Comparison of ENCODE assay signal across 34 cellular contexts in the genomic region with DNA sequence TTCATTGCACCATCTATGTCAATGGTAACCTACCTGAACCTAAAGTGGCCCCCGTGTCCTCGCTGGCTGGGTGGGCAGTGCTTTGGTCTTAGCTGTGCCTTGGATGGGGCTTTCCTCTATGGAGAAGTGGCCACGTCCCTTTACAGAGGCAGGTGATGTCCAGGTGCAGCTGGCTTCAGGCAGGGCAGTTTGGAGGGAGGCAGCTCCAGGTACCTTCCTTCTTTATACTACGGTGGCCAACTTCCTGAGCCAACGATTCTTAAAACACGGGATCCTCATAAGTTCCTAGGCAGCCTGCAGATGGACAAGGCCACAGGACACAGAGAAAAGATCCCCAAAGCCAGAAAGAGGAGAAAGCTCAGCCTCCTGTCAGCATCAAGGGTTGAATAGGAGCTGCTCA.
"Had no signal": no experiment of that assay in that cellular context is flagged by ENCODE, and none has a peak within 500 bp of the region (broad histone marks: within the 10 kb centered on the region; RNA-seq: fewer than 3 reads in every experiment).

No MANE protein-coding gene starts in this region.

- H3K27ac ChIP-seq: adrenal gland, body of pancreas, brain microvascular endothelial cell, breast epithelium, VCaP had no signal

- H3K36me3 Mint-ChIP-seq: activated CD4-positive, alpha-beta memory T cell treated with anti-CD3 and anti-CD28 coated beads for 36 hours; activated naive CD4-positive, alpha-beta T cell treated with anti-CD3 and anti-CD28 coated beads, Interleukin-2, amount 50 U/mL, for 72 hours; activated naive CD8-positive, alpha-beta T cell treated with anti-CD3 and anti-CD28 coated beads for 36 hours had no signal

- H3K4me1 ChIP-seq: adrenal gland, breast epithelium had no signal

- DNase-seq: activated B cell treated with CpG ODN at 0.5 μM for 24 hours; activated CD4-positive, alpha-beta memory T cell treated with anti-CD3 and anti-CD28 coated beads for 36 hours; activated CD4-positive, alpha-beta T cell treated with anti-CD3 and anti-CD28 coated beads for 48 hours; activated CD4-positive, alpha-beta T cell treated with anti-CD3 and anti-CD28 coated beads, Interleukin-2, amount 50 U/mL, for 1 hour; activated CD4-positive, alpha-beta T cell treated with anti-CD3 and anti-CD28 coated beads, Interleukin-2, amount 50 U/mL, for 4 hours; activated CD4-positive, CD25-positive, alpha-beta regulatory T cell treated with anti-CD3 and anti-CD28 coated beads, Interleukin-2, amount 50 U/mL, for 72 hours; activated CD8-positive, alpha-beta memory T cell treated with anti-CD3 and anti-CD28 coated beads, Interleukin-2, amount 50 U/mL, for 4 hours; activated CD8-positive, alpha-beta T cell treated with anti-CD3 and anti-CD28 coated beads for 36 hours; activated effector memory CD4-positive, alpha-beta T cell treated with anti-CD3 and anti-CD28 coated beads, Interleukin-2, amount 50 U/mL, for 16 hours; activated gamma-delta T cell treated with Interleukin-2 at 50 U/mL for 16 hours; activated naive CD4-positive, alpha-beta T cell; activated naive CD4-positive, alpha-beta T cell treated with anti-CD3 and anti-CD28 coated beads for 36 hours; activated naive CD4-positive, alpha-beta T cell treated with anti-CD3 and anti-CD28 coated beads, Interleukin-2, amount 50 U/mL, for 16 hours; activated naive CD8-positive, alpha-beta T cell treated with anti-CD3 and anti-CD28 coated beads for 36 hours; activated T-cell treated with anti-CD3 and anti-CD28 coated beads for 4 hours; activated T-cell treated with anti-CD3 and anti-CD28 coated beads, Interleukin-2, amount 50 U/mL, for 1 hour; activated T-cell treated with anti-CD3 and anti-CD28 coated beads, Interleukin-2, amount 50 U/mL, for 4 hours; activated T-cell treated with anti-CD3 and anti-CD28 coated beads, Interleukin-2, amount 50 U/mL, for 72 hours; adrenal gland; amniotic stem cell; aorta; body of pancreas; brain microvascular endothelial cell; central memory CD4-positive, alpha-beta T cell; T-helper 1 cell; T-helper 2 cell; T-helper 9 cell had no signal

- H3K4me3 ChIP-seq: adrenal gland, body of pancreas, breast epithelium had no signal

- H3K27ac Mint-ChIP-seq: activated B cell treated with CpG ODN at 0.5 μM for 24 hours; activated CD4-positive, alpha-beta memory T cell treated with anti-CD3 and anti-CD28 coated beads for 36 hours; activated CD8-positive, alpha-beta T cell treated with anti-CD3 and anti-CD28 coated beads for 36 hours; activated naive CD4-positive, alpha-beta T cell treated with anti-CD3 and anti-CD28 coated beads for 36 hours; activated naive CD4-positive, alpha-beta T cell treated with anti-CD3 and anti-CD28 coated beads, Interleukin-2, amount 50 U/mL, for 72 hours; activated naive CD8-positive, alpha-beta T cell treated with anti-CD3 and anti-CD28 coated beads for 36 hours; activated T-cell treated with anti-CD3 and anti-CD28 coated beads, Interleukin-2, amount 50 U/mL, for 72 hours; activated T-helper 1 cell treated with anti-CD3 and anti-CD28 coated beads, Interleukin-12 subunit alpha, Interleukin-12 subunit beta, Interleukin-2, Interleukin-4 antibody, amounts not matched to agents 30 ng/mL and 10 ng/mL and 1 ng/mL, durations not matched to agents 14 hours and 24 hours and 36 hours; activated T-helper 17 cell treated with anti-CD3 and anti-CD28 coated beads, Interleukin-2, amount 50 U/mL, for 72 hours; T-helper 1 cell treated with Interleukin-12 subunit alpha and Interleukin-12 subunit beta and Interleukin-4 antibody, amounts not matched to agents 30 μg/mL and 1 μg/mL, for 36 hours; T-helper 2 cell treated with Interferon-gamma antibody and Interleukin-4, amounts not matched to agents 5 μg/mL and 100 μg/mL, for 36 hours had no signal

- H3K27me3 Mint-ChIP-seq: activated naive CD8-positive, alpha-beta T cell treated with anti-CD3 and anti-CD28 coated beads for 36 hours; activated T-helper 17 cell treated with anti-CD3 and anti-CD28 coated beads, Interleukin-2, amount 50 U/mL, for 72 hours had no signal

- H3K36me3 ChIP-seq: adrenal gland, brain microvascular endothelial cell, breast epithelium had no signal

- ATAC-seq: activated CD8-positive, alpha-beta T cell treated with anti-CD3 and anti-CD28 coated beads for 36 hours; activated naive CD4-positive, alpha-beta T cell treated with anti-CD3 and anti-CD28 coated beads, Interleukin-2, amount 50 U/mL, for 72 hours; activated T-cell treated with anti-CD3 and anti-CD28 coated beads, Interleukin-2, amount 50 U/mL, for 4 hours; activated T-cell treated with anti-CD3 and anti-CD28 coated beads, Interleukin-2, amount 50 U/mL, for 72 hours; activated T-helper 17 cell treated with anti-CD3 and anti-CD28 coated beads, Interleukin-2, amount 50 U/mL, for 72 hours; body of pancreas had no signal

- H3K9me3 ChIP-seq: adrenal gland, body of pancreas, breast epithelium had no signal

- H3K4me1 Mint-ChIP-seq: activated B cell treated with CpG ODN at 0.5 μM for 24 hours; activated naive CD8-positive, alpha-beta T cell treated with anti-CD3 and anti-CD28 coated beads for 36 hours; activated T-helper 17 cell treated with anti-CD3 and anti-CD28 coated beads, Interleukin-2, amount 50 U/mL, for 72 hours had no signal

- H3K4me3 Mint-ChIP-seq: activated B cell treated with CpG ODN at 0.5 μM for 24 hours; activated CD4-positive, alpha-beta memory T cell treated with anti-CD3 and anti-CD28 coated beads for 36 hours; activated CD8-positive, alpha-beta T cell treated with anti-CD3 and anti-CD28 coated beads for 36 hours; activated naive CD4-positive, alpha-beta T cell treated with anti-CD3 and anti-CD28 coated beads for 36 hours; activated naive CD8-positive, alpha-beta T cell treated with anti-CD3 and anti-CD28 coated beads for 36 hours; activated T-cell treated with anti-CD3 and anti-CD28 coated beads, Interleukin-2, amount 50 U/mL, for 4 hours; activated T-cell treated with anti-CD3 and anti-CD28 coated beads, Interleukin-2, amount 50 U/mL, for 72 hours; activated T-helper 1 cell treated with anti-CD3 and anti-CD28 coated beads, Interleukin-12 subunit alpha, Interleukin-12 subunit beta, Interleukin-2, Interleukin-4 antibody, amounts not matched to agents 30 ng/mL and 10 ng/mL and 1 ng/mL, durations not matched to agents 14 hours and 24 hours and 36 hours; activated T-helper 17 cell treated with anti-CD3 and anti-CD28 coated beads, Interleukin-2, amount 50 U/mL, for 72 hours; T-helper 1 cell treated with Interleukin-12 subunit alpha and Interleukin-12 subunit beta and Interleukin-4 antibody, amounts not matched to agents 30 μg/mL and 1 μg/mL, for 36 hours; T-helper 2 cell treated with Interferon-gamma antibody and Interleukin-4, amounts not matched to agents 5 μg/mL and 100 μg/mL, for 36 hours had no signal

- H3K9me3 Mint-ChIP-seq: activated B cell treated with CpG ODN at 0.5 μM for 24 hours; activated CD4-positive, alpha-beta memory T cell treated with anti-CD3 and anti-CD28 coated beads for 36 hours; activated naive CD4-positive, alpha-beta T cell treated with anti-CD3 and anti-CD28 coated beads for 36 hours; activated naive CD4-positive, alpha-beta T cell treated with anti-CD3 and anti-CD28 coated beads, Interleukin-2, amount 50 U/mL, for 72 hours; activated naive CD8-positive, alpha-beta T cell treated with anti-CD3 and anti-CD28 coated beads for 36 hours; activated T-cell treated with anti-CD3 and anti-CD28 coated beads, Interleukin-2, amount 50 U/mL, for 4 hours; activated T-cell treated with anti-CD3 and anti-CD28 coated beads, Interleukin-2, amount 50 U/mL, for 72 hours; activated T-helper 1 cell treated with anti-CD3 and anti-CD28 coated beads, Interleukin-12 subunit alpha, Interleukin-12 subunit beta, Interleukin-2, Interleukin-4 antibody, amounts not matched to agents 30 ng/mL and 10 ng/mL and 1 ng/mL, durations not matched to agents 14 hours and 24 hours and 36 hours; activated T-helper 17 cell treated with anti-CD3 and anti-CD28 coated beads, Interleukin-2, amount 50 U/mL, for 72 hours; T-helper 1 cell treated with Interleukin-12 subunit alpha and Interleukin-12 subunit beta and Interleukin-4 antibody, amounts not matched to agents 30 μg/mL and 1 μg/mL, for 36 hours; T-helper 2 cell treated with Interferon-gamma antibody and Interleukin-4, amounts not matched to agents 5 μg/mL and 100 μg/mL, for 36 hours had no signal

- H3K27me3 ChIP-seq: adrenal gland, body of pancreas, brain microvascular endothelial cell, breast epithelium had no signal
